ENCODE assay signal across 15 cellular contexts in genomic region chr10:59311025-59311424, GRCh38. TPM values are rescaled to one million over a fixed set of nuclear protein-coding genes. Genes with fewer than 3 reads are reported as not detected.
DNase-seq lines count a peak whose midpoint lies in the region; ATAC-seq and TF ChIP-seq lines count a peak whose summit lies in the region.
"Had no signal": no experiment of that assay in that cellular context is flagged by ENCODE, and none has a peak within 500 bp of the region (broad histone marks: within the 10 kb centered on the region; RNA-seq: fewer than 3 reads in every experiment).

No MANE protein-coding gene starts in this region.

- H3K4me3 Mint-ChIP-seq in activated CD4-positive, alpha-beta memory T cell treated with anti-CD3 and anti-CD28 coated beads for 36 hours, result no peak overlapping the region
- H3K4me3 Mint-ChIP-seq: CD4-positive, CD25-positive, alpha-beta regulatory T cell; HFFc6 had no signal

- H3K4me3 ChIP-seq in heart right ventricle, result no peak overlapping the region
- H3K4me3 ChIP-seq in coronary artery, result no peak overlapping the region
- H3K4me3 ChIP-seq in psoas muscle, result no peak overlapping the region
- no peak overlapping the region for H3K4me3 ChIP-seq in vagina
- no peak overlapping the region for H3K4me3 ChIP-seq in body of pancreas

- H3K36me3 ChIP-seq in heart right ventricle (no peaks in the 10 kb centered on the region), psoas muscle (ENCODE audit: insufficient read depth in 1 of 2, low read depth in 1 of 2) (peaks cover 0 to 7% of the 10 kb centered on the region in 2 donors), vagina (no peaks in the 10 kb centered on the region), body of pancreas (replicated peaks in 1 of 2; ENCODE audit: insufficient read depth in 1 of 2, low read depth in 2 of 2) (no peaks in the 10 kb centered on the region)

- TF ChIP-seq POLR2A in vagina (IDR thresholded peaks at IDR 0.05) (no peak), body of pancreas (IDR thresholded peaks at IDR 0.05) (no peak)

- POLR2A ChIA-PET in activated CD4-positive, alpha-beta memory T cell treated with anti-CD3 and anti-CD28 coated beads for 36 hours (lab: Charles Lee), result no interaction called here

- DNase-seq in heart right ventricle (no peak), Right ventricle myocardium superior (no peak), coronary artery (ENCODE audit: low spot score) (no peak), psoas muscle (no peak), vagina (ENCODE audit: extremely low spot score in 2 of 2) (no peak), body of pancreas (no peak)
- no peak for DNase-seq in activated CD4-positive, alpha-beta memory T cell treated with anti-CD3 and anti-CD28 coated beads for 36 hours
- DNase-seq: CD4-positive, CD25-positive, alpha-beta regulatory T cell; HFFc6; MV-4-11; NCI-H1694; NCI-H345; NCI-H526 treated with DMSO at 0.1 percent for 48 hours had no signal

- intact Hi-C loops in heart right ventricle (cut with DNase I) (loop anchor here in 3 of 10 donors (5.0 kb wide), 2 partner anchors 51 to 56 kb away; partner anchors contain the start of gene FAM13C (in 2 of the 3)), Right ventricle myocardium superior (cut with DNase I) (no loop called here), psoas muscle (cut with DNase I) (no loop called here), vagina (cut with DNase I) (no loop called here), body of pancreas (cut with DNase I) (no loop called here)
- intact Hi-C loops in activated CD4-positive, alpha-beta memory T cell treated with anti-CD3 and anti-CD28 coated beads for 36 hours (cut with micrococcal nuclease), result no loop called here

- H3K4me1 ChIP-seq in heart right ventricle (peaks cover 0 to 88% (median 48%) of the 10 kb centered on the region in 9 donors), psoas muscle (peaks cover 47% of the 10 kb centered on the region), vagina (peaks cover 29% of the 10 kb centered on the region), body of pancreas (no peaks in the 10 kb centered on the region)

- H3K27me3 Mint-ChIP-seq in activated CD4-positive, alpha-beta memory T cell treated with anti-CD3 and anti-CD28 coated beads for 36 hours, result no peaks in the 10 kb centered on the region
- H3K27me3 Mint-ChIP-seq: CD4-positive, CD25-positive, alpha-beta regulatory T cell had no signal

- H3K27ac Mint-ChIP-seq in activated CD4-positive, alpha-beta memory T cell treated with anti-CD3 and anti-CD28 coated beads for 36 hours, result no peak overlapping the region
- H3K27ac Mint-ChIP-seq: CD4-positive, CD25-positive, alpha-beta regulatory T cell; HFFc6 had no signal

- H3K27me3 ChIP-seq in heart right ventricle (no peaks in the 10 kb centered on the region), psoas muscle (ENCODE audit: insufficient read depth in 3 of 3, low read length in 2 of 3) (no peaks in the 10 kb centered on the region), vagina (no peaks in the 10 kb centered on the region), body of pancreas (no peaks in the 10 kb centered on the region)

- H3K4me1 Mint-ChIP-seq in activated CD4-positive, alpha-beta memory T cell treated with anti-CD3 and anti-CD28 coated beads for 36 hours (ENCODE audit: low read depth), result no peaks in the 10 kb centered on the region
- H3K4me1 Mint-ChIP-seq: CD4-positive, CD25-positive, alpha-beta regulatory T cell had no signal

- CTCF ChIA-PET in activated CD4-positive, alpha-beta memory T cell treated with anti-CD3 and anti-CD28 coated beads for 36 hours (lab: Charles Lee), result no interaction called here

- TF ChIP-seq CTCF in heart right ventricle (IDR thresholded peaks at IDR 0.05) (no peak), coronary artery (IDR thresholded peaks at IDR 0.05) (no peak), psoas muscle (IDR thresholded peaks at IDR 0.05) (no peak), vagina (IDR thresholded peaks at IDR 0.05) (no peak), body of pancreas (IDR thresholded peaks at IDR 0.05) (no peak)

- ATAC-seq in heart right ventricle (no peak), Right ventricle myocardium superior (ENCODE audit: poor library complexity) (no peak), psoas muscle (peak; percentile 49 to 70 (median 60)), body of pancreas (no peak)

- no peaks in the 10 kb centered on the region for H3K9me3 Mint-ChIP-seq in activated CD4-positive, alpha-beta memory T cell treated with anti-CD3 and anti-CD28 coated beads for 36 hours

- H3K36me3 Mint-ChIP-seq in activated CD4-positive, alpha-beta memory T cell treated with anti-CD3 and anti-CD28 coated beads for 36 hours, result no peaks in the 10 kb centered on the region
- H3K36me3 Mint-ChIP-seq: CD4-positive, CD25-positive, alpha-beta regulatory T cell had no signal

- peak overlapping the region in 7 of 10 donors; percentile 36 to 70 (median 51) for H3K27ac ChIP-seq in heart right ventricle
- H3K27ac ChIP-seq in coronary artery, result peak overlapping the region; percentile 34 to 42
- H3K27ac ChIP-seq in psoas muscle, result peak overlapping the region; percentile 34
- H3K27ac ChIP-seq in vagina, result peak overlapping the region; percentile 5
- H3K27ac ChIP-seq in body of pancreas, result no peak overlapping the region
- H3K27ac ChIP-seq: HL-60, RWPE1 had no signal

- H3K9me3 ChIP-seq in heart right ventricle (no peaks in the 10 kb centered on the region), psoas muscle (no peaks in the 10 kb centered on the region), vagina (no peaks in the 10 kb centered on the region), body of pancreas (no peaks in the 10 kb centered on the region)

RNA-seq across cellular contexts. Expression of gene FAM13C, which starts 51.3 kb away (rescaled TPM):
- total RNA-seq in heart right ventricle (10 to 100 TPM in 1 of 10 donors, 1 to 10 TPM in 9; 2.9 to 14.6 (median 7.7) TPM), Right ventricle myocardium superior (5.9 TPM), psoas muscle (10 to 100 TPM in 3 of 4 donors, 1 to 10 TPM in 1; 1.0 to 14.3 (median 13.3) TPM), vagina (12.8 TPM), body of pancreas (1 to 10 TPM; 5.4 to 9.6 TPM)
- polyA plus RNA-seq in heart right ventricle (1 to 10 TPM; 1.5 to 3.8 TPM), psoas muscle (10 to 100 TPM in 1 of 3 donors, 1 to 10 TPM in 2; 1.4 to 31.7 (median 6.5) TPM)
- not detected for total RNA-seq in activated CD4-positive, alpha-beta memory T cell treated with anti-CD3 and anti-CD28 coated beads for 36 hours
- total RNA-seq: CD4-positive, CD25-positive, alpha-beta regulatory T cell; HFFc6 had no signal
- polyA plus RNA-seq: CD4-positive, CD25-positive, alpha-beta regulatory T cell had no signal

Comparison
In these comparisons a context has a peak if more than half of its experiments do, and no peak if none do; other contexts are left out.
1. ATAC-seq: peak in psoas muscle (4 of 4); none in heart right ventricle (0 of 8), Right ventricle myocardium superior (single experiment) and body of pancreas (single experiment).
2. H3K27ac ChIP-seq: peak in heart right ventricle (7 of 10), coronary artery (2 of 2), psoas muscle (single experiment) and vagina (single experiment); none in body of pancreas (0 of 4).